In genomic region chr11:6926208-6927029, GRCh38 we compare ENCODE assay signal across 1 cellular context.
A peak's percentile ranks its signal among the peaks of the same experiment; 100 is the strongest.
TF ChIP-seq lines count a peak whose summit lies in the region.

ZNF215 (plus strand) TSS chr11:6926426; CDS start chr11:6932273, 5,847 bp downstream.

TF ChIP-seq in H1, 55 proteins besides CTCF, POLR2A, EP300 and RAD21:
- TF ChIP-seq SP2 (IDR thresholded peaks at IDR 0.05; ENCODE audit: low read length) (no peak), SP4 (IDR thresholded peaks at IDR 0.05; ENCODE audit: low read length) (0 out of 2 replicates have a peak, but pooled peaks have one; percentile 32), NANOG (IDR thresholded peaks at IDR 0.05; ENCODE audit: insufficient read depth, low read depth, low read length, poor library complexity, severe bottlenecking) (no peak), SAP30 (IDR thresholded peaks at IDR 0.05; ENCODE audit: insufficient read depth, insufficient replicate concordance, low read length) (peak; percentile 71), NRF1 (IDR thresholded peaks at IDR 0.05; ENCODE audit: low read depth, low read length) (peak; percentile 73), RNF2 (IDR thresholded peaks at IDR 0.05; ENCODE audit: borderline replicate concordance, low read depth, low read length, missing control alignments, poor library complexity, severe bottlenecking) (no peak), MAX (IDR thresholded peaks at IDR 0.05) (peak; percentile 48), POU5F1 (IDR thresholded peaks at IDR 0.05; ENCODE audit: low read depth, low read length) (no peak), TAF1 (IDR thresholded peaks at IDR 0.05; ENCODE audit: low read depth, low read length) (0 out of 2 replicates have a peak, but pooled peaks have one; percentile 23), SRF (IDR thresholded peaks at IDR 0.05; ENCODE audit: low read depth, low read length) (no peak), EGR1 (IDR thresholded peaks at IDR 0.05; ENCODE audit: borderline replicate concordance, low read depth, low read length) (no peak), CHD2 (IDR thresholded peaks at IDR 0.05; ENCODE audit: low read length) (no peak), GABPA (IDR thresholded peaks at IDR 0.05; ENCODE audit: borderline replicate concordance, insufficient read depth, low read length) (no peak; the same call in 1 of the 2 replicates), BRCA1 (IDR thresholded peaks at IDR 0.05; ENCODE audit: low read depth, low read length) (no peak), SP1 (IDR thresholded peaks at IDR 0.05; ENCODE audit: low read depth, low read length) (no peak), TCF12 (IDR thresholded peaks at IDR 0.05; ENCODE audit: low read depth, low read length) (no peak), TBP (IDR thresholded peaks at IDR 0.05; ENCODE audit: low read depth, low read length) (peak; percentile 56), BCL11A (IDR thresholded peaks at IDR 0.05; ENCODE audit: low read depth in 2 of 2, low read length in 2 of 2) (no peak), TAF7 (optimal IDR thresholded peaks at IDR 0.05; ENCODE audit: borderline replicate concordance, low read depth, low read length) (peak; percentile 9), KDM1A (IDR thresholded peaks at IDR 0.05; ENCODE audit: borderline replicate concordance, low read length) (no peak), ATF2 (IDR thresholded peaks at IDR 0.05; ENCODE audit: low read length) (no peak; the same call in 1 of the 2 replicates), JUN (IDR thresholded peaks at IDR 0.05; ENCODE audit: low read depth, low read length) (no peak), CREB1 (IDR thresholded peaks at IDR 0.05) (peak; percentile 74), SUZ12 (IDR thresholded peaks at IDR 0.05; ENCODE audit: low read length) (no peak), PHF8 (conservative IDR thresholded peaks at IDR 0.05; ENCODE audit: low read depth, low read length) (peak; percentile 67), BACH1 (IDR thresholded peaks at IDR 0.05; ENCODE audit: low read length) (no peak), KDM5A (IDR thresholded peaks at IDR 0.05; ENCODE audit: low read length) (no peak), POLR2AphosphoS5 (IDR thresholded peaks at IDR 0.05; ENCODE audit: low read depth, low read length) (peak; percentile 28; the same call in 1 of the 2 replicates), YY1 (IDR thresholded peaks at IDR 0.05; ENCODE audit: low read depth, low read length) (no peak), CHD1 (IDR thresholded peaks at IDR 0.05; ENCODE audit: low read depth, low read length) (no peak), SIX5 (IDR thresholded peaks at IDR 0.05; ENCODE audit: low read depth, low read length) (no peak), USF2 (IDR thresholded peaks at IDR 0.05; ENCODE audit: low read length) (no peak), HDAC6 (IDR thresholded peaks at IDR 0.05; ENCODE audit: low read depth, low read length) (no peak), FOSL1 (IDR thresholded peaks at IDR 0.05; ENCODE audit: insufficient read depth, low read depth, low read length) (no peak), KDM4A (IDR thresholded peaks at IDR 0.05; ENCODE audit: low read depth, low read length, severe bottlenecking) (peak; percentile 96), HDAC2 (IDR thresholded peaks at IDR 0.05; ENCODE audit: borderline replicate concordance in 1 of 2, low read depth in 2 of 2, low read length in 2 of 2) (peak in 1 of 2 experiments; percentile 91; a peak in 1 of 4 replicates), MAFK (IDR thresholded peaks at IDR 0.05; ENCODE audit: low read depth, low read length) (no peak), ASH2L (IDR thresholded peaks at IDR 0.05; ENCODE audit: low read length) (peak; percentile 92), EZH2 (IDR thresholded peaks at IDR 0.05; ENCODE audit: low read depth, low read length, severe bottlenecking) (no peak), CHD7 (IDR thresholded peaks at IDR 0.05; ENCODE audit: insufficient replicate concordance, low read length) (no peak), CEBPB (IDR thresholded peaks at IDR 0.05; ENCODE audit: low read depth, low read length) (no peak), JUND (IDR thresholded peaks at IDR 0.05; ENCODE audit: low read length) (no peak; the same call in 1 of the 2 replicates), CBX8 (IDR thresholded peaks at IDR 0.05; ENCODE audit: borderline replicate concordance, low read depth, low read length) (no peak), ATF3 (IDR thresholded peaks at IDR 0.05; ENCODE audit: insufficient read depth, low read depth, low read length) (no peak), RBBP5 (IDR thresholded peaks at IDR 0.05; ENCODE audit: borderline replicate concordance, low read depth, low read length) (peak; percentile 76; the same call in 1 of the 2 replicates), SIN3A (conservative IDR thresholded peaks at IDR 0.05 in 1 of 2, IDR thresholded peaks at IDR 0.05 in 1 of 2; ENCODE audit: low read depth in 1 of 2, low read length in 2 of 2) (no peak; a peak in 1 of 4 replicates), SIRT6 (IDR thresholded peaks at IDR 0.05; ENCODE audit: low read length) (no peak), GTF2F1 (IDR thresholded peaks at IDR 0.05; ENCODE audit: borderline replicate concordance, low read depth, low read length) (no peak), E2F6 (IDR thresholded peaks at IDR 0.05) (peak; percentile 80), RFX5 (IDR thresholded peaks at IDR 0.05; ENCODE audit: borderline replicate concordance, low read depth, low read length) (no peak), CBX5 (IDR thresholded peaks at IDR 0.05; ENCODE audit: low read depth, low read length) (no peak), TEAD4 (IDR thresholded peaks at IDR 0.05; ENCODE audit: low read depth, low read length) (no peak), RXRA (IDR thresholded peaks at IDR 0.05; ENCODE audit: insufficient read depth, low read depth, low read length) (no peak), CTBP2 (IDR thresholded peaks at IDR 0.05; ENCODE audit: borderline replicate concordance, insufficient read depth, insufficient read length, low read length) (no peak), ZNF274 (IDR thresholded peaks at IDR 0.05; ENCODE audit: borderline replicate concordance, extremely low read depth, low read length) (no peak)
